ENCODE assay signal across 28 cellular contexts in genomic region chr6:21340563-21340962, GRCh38.
"Had no signal": no experiment of that assay in that cellular context is flagged by ENCODE, and none has a peak within 500 bp of the region (broad histone marks: within the 10 kb centered on the region; RNA-seq: fewer than 3 reads in every experiment).

No MANE protein-coding gene starts in this region.

- H3K36me3 Mint-ChIP-seq: activated CD4-positive, alpha-beta memory T cell treated with anti-CD3 and anti-CD28 coated beads for 36 hours; activated CD8-positive, alpha-beta memory T cell treated with anti-CD3 and anti-CD28 coated beads, Interleukin-2, amount 10 ng/mL, durations not matched to agents 7 days and 5 days; activated naive CD4-positive, alpha-beta T cell treated with anti-CD3 and anti-CD28 coated beads, Interleukin-2, amount 50 U/mL, for 24 hours had no signal

- DNase-seq: activated B cell treated with CpG ODN at 0.5 μM for 24 hours; activated CD4-positive, alpha-beta memory T cell treated with anti-CD3 and anti-CD28 coated beads for 36 hours; activated CD4-positive, alpha-beta T cell treated with anti-CD3 and anti-CD28 coated beads for 4 hours; activated CD8-positive, alpha-beta memory T cell treated with anti-CD3 and anti-CD28 coated beads, Interleukin-2, amount 10 ng/mL, durations not matched to agents 7 days and 5 days; activated gamma-delta T cell; activated T-cell treated with anti-CD3 and anti-CD28 coated beads for 4 hours; aorta; central memory CD4-positive, alpha-beta T cell; effector CD4-positive, alpha-beta T cell; erythroblast; head of caudate nucleus; hypothalamus; mesendoderm; mucosa of descending colon; naive B cell; nucleus accumbens; right lobe of liver; stimulated activated CD4-positive, alpha-beta T cell treated with anti-CD3 and anti-CD28 coated beads, Interleukin-1b, Interleukin-23, amount 100 ng/mL, for 48 hours; substantia nigra; T-helper 9 cell; tibial artery had no signal

- H3K27me3 ChIP-seq: gastroesophageal sphincter, right lobe of liver, tibial artery had no signal

- ATAC-seq: activated CD8-positive, alpha-beta memory T cell treated with anti-CD3 and anti-CD28 coated beads, Interleukin-2, amount 10 ng/mL, durations not matched to agents 7 days and 5 days; gastroesophageal sphincter; mucosa of descending colon; right lobe of liver had no signal

- H3K9me3 ChIP-seq: mucosa of descending colon, right lobe of liver, tibial artery had no signal

- H3K27ac ChIP-seq: coronary artery, gastroesophageal sphincter, parathyroid adenoma, right lobe of liver, skin epidermis, tibial artery had no signal

- H3K4me3 ChIP-seq: coronary artery, gastroesophageal sphincter, mucosa of descending colon, right lobe of liver, skin epidermis, tibial artery had no signal

- H3K27ac Mint-ChIP-seq: activated B cell treated with CpG ODN at 0.5 μM for 24 hours; activated CD4-positive, alpha-beta memory T cell treated with anti-CD3 and anti-CD28 coated beads for 36 hours; activated CD8-positive, alpha-beta memory T cell treated with anti-CD3 and anti-CD28 coated beads, Interleukin-2, amount 10 ng/mL, durations not matched to agents 7 days and 5 days; activated naive CD4-positive, alpha-beta T cell treated with anti-CD3 and anti-CD28 coated beads, Interleukin-2, amount 50 U/mL, for 24 hours; brain; stimulated activated naive CD8-positive, alpha-beta T cell treated with anti-CD3 and anti-CD28 coated beads, Interleukin-15, Interleukin-2, amounts not matched to agents 100 ng/mL and 50 ng/mL, for 24 hours had no signal

- H3K4me3 Mint-ChIP-seq: activated B cell treated with CpG ODN at 0.5 μM for 24 hours; activated CD4-positive, alpha-beta memory T cell treated with anti-CD3 and anti-CD28 coated beads for 36 hours; activated CD8-positive, alpha-beta memory T cell treated with anti-CD3 and anti-CD28 coated beads, Interleukin-2, amount 10 ng/mL, durations not matched to agents 7 days and 5 days; activated naive CD4-positive, alpha-beta T cell treated with anti-CD3 and anti-CD28 coated beads, Interleukin-2, amount 50 U/mL, for 24 hours; brain; naive B cell; stimulated activated naive CD8-positive, alpha-beta T cell treated with anti-CD3 and anti-CD28 coated beads, Interleukin-15, Interleukin-2, amounts not matched to agents 100 ng/mL and 50 ng/mL, for 24 hours had no signal

- H3K36me3 ChIP-seq: gastroesophageal sphincter, right lobe of liver, tibial artery had no signal

- H3K4me1 ChIP-seq: gastroesophageal sphincter, parathyroid adenoma, right lobe of liver, tibial artery had no signal

- H3K9me3 Mint-ChIP-seq: activated naive CD4-positive, alpha-beta T cell treated with anti-CD3 and anti-CD28 coated beads, Interleukin-2, amount 50 U/mL, for 24 hours had no signal

- H3K4me1 Mint-ChIP-seq: activated B cell treated with CpG ODN at 0.5 μM for 24 hours; activated CD8-positive, alpha-beta memory T cell treated with anti-CD3 and anti-CD28 coated beads, Interleukin-2, amount 10 ng/mL, durations not matched to agents 7 days and 5 days; activated naive CD4-positive, alpha-beta T cell treated with anti-CD3 and anti-CD28 coated beads, Interleukin-2, amount 50 U/mL, for 24 hours had no signal
